In genomic region chr11:8317164-8317563, GRCh38 we compare ENCODE assay signal across 16 cellular contexts. TPM values are rescaled to one million over a fixed set of nuclear protein-coding genes. Genes with fewer than 3 reads are reported as not detected.
DNase-seq lines count a peak whose midpoint lies in the region; ATAC-seq and TF ChIP-seq lines count a peak whose summit lies in the region.
"Had no signal": no experiment of that assay in that cellular context is flagged by ENCODE, and none has a peak within 500 bp of the region (broad histone marks: within the 10 kb centered on the region; RNA-seq: fewer than 3 reads in every experiment).

No MANE protein-coding gene starts in this region.

- POLR2A ChIA-PET in HEK293 (lab: Yijun Ruan, JAX) = no interaction called here

- DNase-seq in Daoy (ENCODE audit: low read depth) (peak; percentile 45), fibroblast of the aortic adventitia (ENCODE audit: low read depth) (peak; percentile 19), C1 segment of cervical spinal cord (lab: John Stamatoyannopoulos, UW) (no peak)
- DNase-seq: GDM1, H7, KBM-7, NCI-H1105, NCI-H187, NCI-H82, SHP77 treated with DMSO at 0.1 percent for 48 hours, T-helper 2 cell had no signal

- no peak overlapping the region for H3K27ac ChIP-seq in HEK293 (ENCODE audit: extremely low read depth, low read depth, low read length)

- H3K9me3 ChIP-seq in HEK293 (ENCODE audit: control insufficient read depth, insufficient read depth, low read depth, low read length) = no peaks in the 10 kb centered on the region

- ATAC-seq in SK-N-SH treated with all-trans-retinoic acid at 6 μM for 48 hours (peak; percentile 58; the same call in 2 of the 3 replicates), GM19463 (IDR thresholded peaks at IDR 0.05; ENCODE audit: unreplicated experiment) (no peak), GM19395 (IDR thresholded peaks at IDR 0.05; ENCODE audit: unreplicated experiment) (no peak), GM18511 (IDR thresholded peaks at IDR 0.05; ENCODE audit: unreplicated experiment) (no peak)

- TF ChIP-seq CTCF in HEK293 (tag by site-specific recombination; IDR thresholded peaks at IDR 0.05) (no peak), fibroblast of the aortic adventitia (IDR thresholded peaks at IDR 0.05; ENCODE audit: insufficient read depth, low read length) (no peak)

- H3K4me3 ChIP-seq in HEK293 (ENCODE audit: low read depth, low read length) = no peak overlapping the region
- no peak overlapping the region for H3K4me3 ChIP-seq in fibroblast of the aortic adventitia (ENCODE audit: low read depth, low read length)

- no peaks in the 10 kb centered on the region for H3K36me3 ChIP-seq in HEK293 (ENCODE audit: control insufficient read depth in 2 of 2, insufficient read depth in 1 of 2, low read length in 2 of 2)

- H3K4me1 ChIP-seq in HEK293 (ENCODE audit: control insufficient read depth, insufficient read depth, low read length) = no peaks in the 10 kb centered on the region

- CTCF ChIA-PET in HEK293 (lab: Yijun Ruan, JAX) = interaction anchor here (0.6 to 1.8 kb wide), 5 partner anchors 30 to 98 kb away, joined by 3 to 7 read pairs (median 3); no protein-coding TSS in a partner anchor

TF ChIP-seq in HEK293, 187 proteins besides CTCF, POLR2A, EP300 and RAD21:
- 0 out of 2 replicates have a peak, but pooled peaks have one; percentile 27 for TF ChIP-seq ZNF629 (tag by site-specific recombination; IDR thresholded peaks at IDR 0.05)
- TF ChIP-seq ZNF664 (tag by site-specific recombination; IDR thresholded peaks at IDR 0.05) = no peak

TF ChIP-seq in SK-N-SH treated with all-trans-retinoic acid at 6 μM for 48 hours, 23 proteins besides CTCF, POLR2A, EP300 and RAD21:
- peak; percentile 69 for TF ChIP-seq ISL1 (CRISPR knock-in tag; IDR thresholded peaks at IDR 0.05)
- no peak for TF ChIP-seq PATZ1 (CRISPR knock-in tag; IDR thresholded peaks at IDR 0.05; ENCODE audit: borderline replicate concordance)
TF ChIP-seq in SK-N-SH treated with all-trans-retinoic acid at 6 μM for 48 hours: peak in this region for 1.

RNA-seq across cellular contexts. Expression of gene LMO1, which starts 53.5 kb away (rescaled TPM):
- 2.1 TPM in 1 of 2 replicates, not detected in the other for total RNA-seq in Daoy (2014; rRNA removed; shearing (Covaris generic))
- not detected in 2 replicates for total RNA-seq in fibroblast of the aortic adventitia (ENCODE audit: low replicate concordance)

Comparison
In these comparisons a context has a peak if more than half of its experiments do, and no peak if none do; other contexts are left out.
1. DNase-seq: peak in Daoy (single experiment) and fibroblast of the aortic adventitia (single experiment); none in C1 segment of cervical spinal cord (0 of 14).